ENCODE assay signal across 1 cellular context in genomic region chr15:74349241-74349766, GRCh38.
TF ChIP-seq lines count a peak whose summit lies in the region.

No MANE protein-coding gene starts in this region.

TF ChIP-seq in GM12878, 131 proteins besides CTCF, POLR2A, EP300 and RAD21 (continued from another document):
- TF ChIP-seq, protein P1, sequence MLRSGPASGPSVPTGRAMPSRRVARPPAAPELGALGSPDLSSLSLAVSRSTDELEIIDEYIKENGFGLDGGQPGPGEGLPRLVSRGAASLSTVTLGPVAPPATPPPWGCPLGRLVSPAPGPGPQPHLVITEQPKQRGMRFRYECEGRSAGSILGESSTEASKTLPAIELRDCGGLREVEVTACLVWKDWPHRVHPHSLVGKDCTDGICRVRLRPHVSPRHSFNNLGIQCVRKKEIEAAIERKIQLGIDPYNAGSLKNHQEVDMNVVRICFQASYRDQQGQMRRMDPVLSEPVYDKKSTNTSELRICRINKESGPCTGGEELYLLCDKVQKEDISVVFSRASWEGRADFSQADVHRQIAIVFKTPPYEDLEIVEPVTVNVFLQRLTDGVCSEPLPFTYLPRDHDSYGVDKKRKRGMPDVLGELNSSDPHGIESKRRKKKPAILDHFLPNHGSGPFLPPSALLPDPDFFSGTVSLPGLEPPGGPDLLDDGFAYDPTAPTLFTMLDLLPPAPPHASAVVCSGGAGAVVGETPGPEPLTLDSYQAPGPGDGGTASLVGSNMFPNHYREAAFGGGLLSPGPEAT (IDR thresholded peaks at IDR 0.05; ENCODE audit: low read depth): no peak
- TF ChIP-seq IKZF2 (IDR thresholded peaks at IDR 0.05): no peak
- TF ChIP-seq EZH2 (IDR thresholded peaks at IDR 0.05; ENCODE audit: borderline replicate concordance, control insufficient read depth, low read depth, low read length): no peak
- no peak for TF ChIP-seq HCFC1 (IDR thresholded peaks at IDR 0.05; ENCODE audit: low read length)
- TF ChIP-seq GABPA (IDR thresholded peaks at IDR 0.05; ENCODE audit: low read depth): no peak
- no peak for TF ChIP-seq SP1 (IDR thresholded peaks at IDR 0.05; ENCODE audit: low read depth, low read length)
- TF ChIP-seq EED (IDR thresholded peaks at IDR 0.05; ENCODE audit: low read depth): no peak
- TF ChIP-seq BHLHE40 (IDR thresholded peaks at IDR 0.05; ENCODE audit: borderline replicate concordance in 1 of 2, low read depth in 2 of 2, low read length in 1 of 2): no peak
- no peak for TF ChIP-seq ATF2 (IDR thresholded peaks at IDR 0.05; ENCODE audit: low read length)
- TF ChIP-seq RUNX3 (IDR thresholded peaks at IDR 0.05; ENCODE audit: low read length): peak; percentile 60; the same call in 1 of the 2 replicates
- TF ChIP-seq, protein P2, sequence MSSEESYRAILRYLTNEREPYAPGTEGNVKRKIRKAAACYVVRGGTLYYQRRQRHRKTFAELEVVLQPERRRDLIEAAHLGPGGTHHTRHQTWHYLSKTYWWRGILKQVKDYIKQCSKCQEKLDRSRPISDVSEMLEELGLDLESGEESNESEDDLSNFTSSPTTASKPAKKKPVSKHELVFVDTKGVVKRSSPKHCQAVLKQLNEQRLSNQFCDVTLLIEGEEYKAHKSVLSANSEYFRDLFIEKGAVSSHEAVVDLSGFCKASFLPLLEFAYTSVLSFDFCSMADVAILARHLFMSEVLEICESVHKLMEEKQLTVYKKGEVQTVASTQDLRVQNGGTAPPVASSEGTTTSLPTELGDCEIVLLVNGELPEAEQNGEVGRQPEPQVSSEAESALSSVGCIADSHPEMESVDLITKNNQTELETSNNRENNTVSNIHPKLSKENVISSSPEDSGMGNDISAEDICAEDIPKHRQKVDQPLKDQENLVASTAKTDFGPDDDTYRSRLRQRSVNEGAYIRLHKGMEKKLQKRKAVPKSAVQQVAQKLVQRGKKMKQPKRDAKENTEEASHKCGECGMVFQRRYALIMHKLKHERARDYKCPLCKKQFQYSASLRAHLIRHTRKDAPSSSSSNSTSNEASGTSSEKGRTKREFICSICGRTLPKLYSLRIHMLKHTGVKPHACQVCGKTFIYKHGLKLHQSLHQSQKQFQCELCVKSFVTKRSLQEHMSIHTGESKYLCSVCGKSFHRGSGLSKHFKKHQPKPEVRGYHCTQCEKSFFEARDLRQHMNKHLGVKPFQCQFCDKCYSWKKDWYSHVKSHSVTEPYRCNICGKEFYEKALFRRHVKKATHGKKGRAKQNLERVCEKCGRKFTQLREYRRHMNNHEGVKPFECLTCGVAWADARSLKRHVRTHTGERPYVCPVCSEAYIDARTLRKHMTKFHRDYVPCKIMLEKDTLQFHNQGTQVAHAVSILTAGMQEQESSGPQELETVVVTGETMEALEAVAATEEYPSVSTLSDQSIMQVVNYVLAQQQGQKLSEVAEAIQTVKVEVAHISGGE (CRISPR knock-in tag; IDR thresholded peaks at IDR 0.05): no peak
- no peak for TF ChIP-seq SKIL (IDR thresholded peaks at IDR 0.05; ENCODE audit: low read depth, poor library complexity, severe bottlenecking)
- no peak for TF ChIP-seq ZNF217 (IDR thresholded peaks at IDR 0.05)
- no peak for TF ChIP-seq POLR2AphosphoS2 (IDR thresholded peaks at IDR 0.05; ENCODE audit: low read depth, low read length)
TF ChIP-seq in GM12878: peak in this region for 2.
